Comparison of ENCODE assay signal across 29 cellular contexts in the genomic region with DNA sequence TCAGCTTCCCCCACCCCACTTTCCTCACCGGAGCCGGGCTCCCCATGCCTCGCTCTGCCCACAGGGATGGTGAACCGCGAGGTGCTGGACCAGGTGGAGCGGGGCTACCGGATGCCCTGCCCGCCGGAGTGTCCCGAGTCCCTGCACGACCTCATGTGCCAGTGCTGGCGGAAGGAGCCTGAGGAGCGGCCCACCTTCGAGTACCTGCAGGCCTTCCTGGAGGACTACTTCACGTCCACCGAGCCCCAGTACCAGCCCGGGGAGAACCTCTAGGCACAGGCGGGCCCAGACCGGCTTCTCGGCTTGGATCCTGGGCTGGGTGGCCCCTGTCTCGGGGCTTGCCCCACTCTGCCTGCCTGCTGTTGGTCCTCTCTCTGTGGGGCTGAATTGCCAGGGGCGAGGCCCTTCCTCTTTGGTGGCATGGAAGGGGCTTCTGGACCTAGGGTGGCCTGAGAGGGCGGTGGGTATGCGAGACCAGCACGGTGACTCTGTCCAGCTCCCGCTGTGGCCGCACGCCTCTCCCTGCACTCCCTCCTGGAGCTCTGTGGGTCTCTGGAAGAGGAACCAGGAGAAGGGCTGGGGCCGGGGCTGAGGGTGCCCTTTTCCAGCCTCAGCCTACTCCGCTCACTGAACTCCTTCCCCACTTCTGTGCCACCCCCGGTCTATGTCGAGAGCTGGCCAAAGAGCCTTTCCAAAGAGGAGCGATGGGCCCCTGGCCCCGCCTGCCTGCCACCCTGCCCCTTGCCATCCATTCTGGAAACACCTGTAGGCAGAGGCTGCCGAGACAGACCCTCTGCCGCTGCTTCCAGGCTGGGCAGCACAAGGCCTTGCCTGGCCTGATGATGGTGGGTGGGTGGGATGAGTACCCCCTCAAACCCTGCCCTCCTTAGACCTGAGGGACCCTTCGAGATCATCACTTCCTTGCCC.
"Had no signal": no experiment of that assay in that cellular context is flagged by ENCODE, and none has a peak within 500 bp of the region (broad histone marks: within the 10 kb centered on the region; RNA-seq: fewer than 3 reads in every experiment).

No MANE protein-coding gene starts in this region.

- H3K4me3 ChIP-seq: colonic mucosa, gastrocnemius medialis, hepatocyte, lung, mucosa of descending colon, prostate gland, right atrium auricular region, skin epidermis, spleen, stomach, thyroid gland, vagina had no signal

- ATAC-seq: esophagus mucosa; gastrocnemius medialis; left lobe of liver; mucosa of descending colon; natural killer cell treated with Interleukin-12 subunit alpha and Interleukin-12 subunit beta and Interleukin-15 and Interleukin-18, amount 100 ng/mL, for 72 hours; stimulated activated memory B cell treated with anti-CD40 and anti-IgM and Interleukin-4, amounts not matched to agents 10 μg/mL and 1 μg/mL and 100 μg/mL, for 72 hours had no signal

- H3K36me3 Mint-ChIP-seq: naive B cell; natural killer cell treated with Interleukin-12 subunit alpha and Interleukin-12 subunit beta and Interleukin-15 and Interleukin-18, amount 100 ng/mL, for 72 hours had no signal

- H3K27ac ChIP-seq: colonic mucosa, epithelial cell of prostate, gastrocnemius medialis, hepatocyte, prostate gland, right atrium auricular region, skin epidermis, spleen, stomach, thyroid gland, vagina had no signal

- H3K4me3 Mint-ChIP-seq: dendritic cell treated with granulocyte-macrophage colony-stimulating factor and Interleukin-4, amounts not matched to agents 40 ng/mL and 50 ng/mL, for 4 days; endodermal cell; memory B cell; naive B cell; natural killer cell treated with Interleukin-12 subunit alpha and Interleukin-12 subunit beta and Interleukin-15 and Interleukin-18, amount 100 ng/mL, for 72 hours; stimulated activated memory B cell treated with anti-CD40 and anti-IgM and Interleukin-4, amounts not matched to agents 10 μg/mL and 1 μg/mL and 100 μg/mL, for 72 hours had no signal

- H3K36me3 ChIP-seq: colonic mucosa, gastrocnemius medialis had no signal

- H3K27me3 ChIP-seq: colonic mucosa, hepatocyte, right atrium auricular region, thyroid gland, vagina had no signal

- H3K4me1 ChIP-seq: colonic mucosa had no signal

- H3K9me3 ChIP-seq: colonic mucosa, gastrocnemius medialis, mucosa of descending colon, prostate gland, right atrium auricular region, spleen, stomach, thyroid gland, vagina had no signal

- H3K27ac Mint-ChIP-seq: dendritic cell treated with granulocyte-macrophage colony-stimulating factor and Interleukin-4, amounts not matched to agents 40 ng/mL and 50 ng/mL, for 4 days; memory B cell; natural killer cell treated with Interleukin-12 subunit alpha and Interleukin-12 subunit beta and Interleukin-15 and Interleukin-18, amount 100 ng/mL, for 72 hours; stimulated activated memory B cell treated with anti-CD40 and anti-IgM and Interleukin-4, amounts not matched to agents 10 μg/mL and 1 μg/mL and 100 μg/mL, for 72 hours had no signal

- DNase-seq: colonic mucosa; effector CD8-positive, alpha-beta T cell; endodermal cell; foreskin fibroblast; gastrocnemius medialis; head of caudate nucleus; kidney; mucosa of descending colon; naive B cell; nucleus accumbens; spleen; stimulated activated CD4-positive, alpha-beta T cell treated with anti-CD3 and anti-CD28 coated beads, Interleukin-4, amount 100 ng/mL, for 4 hours; stomach; thyroid gland; trophoblast cell had no signal

- H3K9me3 Mint-ChIP-seq: dendritic cell treated with granulocyte-macrophage colony-stimulating factor and Interleukin-4, amounts not matched to agents 40 ng/mL and 50 ng/mL, for 4 days; endodermal cell; memory B cell; naive B cell; natural killer cell treated with Interleukin-12 subunit alpha and Interleukin-12 subunit beta and Interleukin-15 and Interleukin-18, amount 100 ng/mL, for 72 hours; neural crest cell; stimulated activated memory B cell treated with anti-CD40 and anti-IgM and Interleukin-4, amounts not matched to agents 10 μg/mL and 1 μg/mL and 100 μg/mL, for 72 hours had no signal
